1 cellular context compared by ENCODE assay signal in genomic region chrX:48937065-48937907, GRCh38.
TF ChIP-seq lines count a peak whose summit lies in the region.

No MANE protein-coding gene starts in this region.

TF ChIP-seq in K562, 482 proteins besides CTCF, POLR2A, EP300 and RAD21 (continued from another document and continues in another):
- TF ChIP-seq POLR2B (IDR thresholded peaks at IDR 0.05; ENCODE audit: low read depth, partially characterized antibody), result no peak
- no peak for TF ChIP-seq CBX2 (IDR thresholded peaks at IDR 0.05; ENCODE audit: insufficient read depth, low read length, poor library complexity, severe bottlenecking)
- no peak for TF ChIP-seq ZNF431 (CRISPR knock-in tag; IDR thresholded peaks at IDR 0.05)
- no peak for TF ChIP-seq ATF1 (CRISPR knock-in tag; IDR thresholded peaks at IDR 0.05)
- peak; percentile 40 for TF ChIP-seq ATF1 (tag; IDR thresholded peaks at IDR 0.05)
- peak; percentile 59; the same call in 1 of the 2 replicates for TF ChIP-seq EP400 (IDR thresholded peaks at IDR 0.05)
- TF ChIP-seq NR2C1 (IDR thresholded peaks at IDR 0.05), result peak; percentile 60
- peak; percentile 60; the same call in 1 of the 2 replicates for TF ChIP-seq NR2C1 (tag; IDR thresholded peaks at IDR 0.05)
- no peak for TF ChIP-seq THRA (IDR thresholded peaks at IDR 0.05)
- TF ChIP-seq FOS (IDR thresholded peaks at IDR 0.05; ENCODE audit: extremely low read depth, insufficient read length), result no peak
- peak; percentile 11 to 44; a peak in 1 of 4 replicates for TF ChIP-seq KDM1A (IDR thresholded peaks at IDR 0.05)
- peak; percentile 50; the same call in 1 of the 2 replicates for TF ChIP-seq ELF1 (tag; IDR thresholded peaks at IDR 0.05)
- TF ChIP-seq TEAD1 (CRISPR knock-in tag; IDR thresholded peaks at IDR 0.05), result peak in 1 of 2 experiments; percentile 11; a peak in 1 of 4 replicates
- no peak for TF ChIP-seq CHCHD3 (CRISPR knock-in tag; IDR thresholded peaks at IDR 0.05)
- TF ChIP-seq ZSCAN32 (CRISPR knock-in tag; IDR thresholded peaks at IDR 0.05), result no peak
- TF ChIP-seq NCOA2 (IDR thresholded peaks at IDR 0.05; ENCODE audit: partially characterized antibody in 2 of 2), result no peak
- no peak for TF ChIP-seq ZNF280A (IDR thresholded peaks at IDR 0.05; ENCODE audit: low read depth, partially characterized antibody)
- TF ChIP-seq ZNF407 (IDR thresholded peaks at IDR 0.05; ENCODE audit: low read depth), result no peak
- TF ChIP-seq ETV1 (tag; conservative IDR thresholded peaks at IDR 0.05; ENCODE audit: low read depth), result peak; percentile 92
- TF ChIP-seq MCM2 (IDR thresholded peaks at IDR 0.05; ENCODE audit: low read depth), result no peak
- TF ChIP-seq CXXC5 (CRISPR knock-in tag; IDR thresholded peaks at IDR 0.05), result peak; percentile 83
- TF ChIP-seq FIP1L1 (IDR thresholded peaks at IDR 0.05; ENCODE audit: low read depth, low read length, poor library complexity, severe bottlenecking), result no peak
- peak; percentile 66 for TF ChIP-seq DPF2 (IDR thresholded peaks at IDR 0.05)
- no peak for TF ChIP-seq NR2F6 (CRISPR knock-in tag; IDR thresholded peaks at IDR 0.05)
- TF ChIP-seq ZNF140 (CRISPR knock-in tag; IDR thresholded peaks at IDR 0.05), result no peak
- TF ChIP-seq ASH1L (IDR thresholded peaks at IDR 0.05; ENCODE audit: borderline replicate concordance, low read depth, partially characterized antibody), result no peak
- no peak for TF ChIP-seq HMGXB4 (CRISPR knock-in tag; IDR thresholded peaks at IDR 0.05)
- no peak for TF ChIP-seq SNIP1 (IDR thresholded peaks at IDR 0.05; ENCODE audit: low read depth)
- TF ChIP-seq ZNF143 (CRISPR knock-in tag; IDR thresholded peaks at IDR 0.05), result no peak
- TF ChIP-seq DIDO1 (tag; IDR thresholded peaks at IDR 0.05; ENCODE audit: low read depth), result no peak
- no peak for TF ChIP-seq COPS2 (conservative IDR thresholded peaks at IDR 0.05)
- TF ChIP-seq DLX4 (CRISPR knock-in tag; IDR thresholded peaks at IDR 0.05), result no peak
- TF ChIP-seq ZNF830 (CRISPR knock-in tag; IDR thresholded peaks at IDR 0.05), result no peak
- peak; percentile 69; the same call in 1 of the 2 replicates for TF ChIP-seq MAX (CRISPR knock-in tag; IDR thresholded peaks at IDR 0.05)
- no peak for TF ChIP-seq NCOA4 (IDR thresholded peaks at IDR 0.05; ENCODE audit: partially characterized antibody)
- TF ChIP-seq PTRF (tag; IDR thresholded peaks at IDR 0.05), result no peak
- TF ChIP-seq MITF (IDR thresholded peaks at IDR 0.05), result peak; percentile 94
- no peak for TF ChIP-seq SRSF7 (optimal IDR thresholded peaks at IDR 0.05; ENCODE audit: low read depth, low read length)
- no peak for TF ChIP-seq THAP7 (CRISPR knock-in tag; IDR thresholded peaks at IDR 0.05)
- TF ChIP-seq PPARD (CRISPR knock-in tag; IDR thresholded peaks at IDR 0.05), result no peak
- no peak for TF ChIP-seq NFE2L1 (tag; IDR thresholded peaks at IDR 0.05; ENCODE audit: borderline replicate concordance, low read depth)
- TF ChIP-seq MAZ (CRISPR knock-in tag; conservative IDR thresholded peaks at IDR 0.05 in 1 of 2, IDR thresholded peaks at IDR 0.05 in 1 of 2), result peak; percentile 75 to 86; a peak in 3 of 4 replicates
- no peak for TF ChIP-seq PKNOX1 (IDR thresholded peaks at IDR 0.05)
- TF ChIP-seq PCBP1 (IDR thresholded peaks at IDR 0.05; ENCODE audit: low read depth, low read length, poor library complexity, severe bottlenecking), result no peak
- no peak for TF ChIP-seq NFYB (IDR thresholded peaks at IDR 0.05; ENCODE audit: extremely low read depth, insufficient read length)
- TF ChIP-seq JUNB (CRISPR knock-in tag; conservative IDR thresholded peaks at IDR 0.05), result no peak
- no peak for TF ChIP-seq CHD4 (IDR thresholded peaks at IDR 0.05; ENCODE audit: insufficient read depth, insufficient replicate concordance, low read depth, low read length, poor library complexity, severe bottlenecking)
- no peak for TF ChIP-seq ZNF347 (CRISPR knock-in tag; IDR thresholded peaks at IDR 0.05; ENCODE audit: low read depth)
- TF ChIP-seq ZNF398 (CRISPR knock-in tag; IDR thresholded peaks at IDR 0.05), result no peak
- TF ChIP-seq ZNF445 (CRISPR knock-in tag; IDR thresholded peaks at IDR 0.05; ENCODE audit: low read depth), result no peak
- TF ChIP-seq ZZZ3 (IDR thresholded peaks at IDR 0.05), result no peak
